In the genomic region with DNA sequence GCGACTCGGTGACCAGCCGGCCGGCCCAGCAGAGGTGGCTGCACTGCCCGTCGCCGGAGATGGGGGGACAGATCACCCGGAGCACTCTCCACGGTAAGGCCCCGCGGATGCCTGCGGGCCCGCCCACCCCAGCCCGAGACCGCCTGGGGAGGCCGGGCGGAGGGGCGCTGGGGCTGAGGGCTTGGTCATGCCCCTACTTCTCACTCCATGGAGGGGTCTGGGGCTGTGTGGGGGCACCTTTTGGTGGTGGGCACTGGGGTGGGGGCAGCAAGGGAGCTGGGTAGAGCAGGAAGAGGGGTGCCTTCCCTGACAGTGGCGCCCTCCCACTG, we compare ENCODE assay signal across 7 cellular contexts.
DNase-seq lines count a peak whose midpoint lies in the region; ATAC-seq, FAIRE-seq and TF ChIP-seq lines count a peak whose summit lies in the region.

No MANE protein-coding gene starts in this region.

- TF ChIP-seq EP300 in HepG2 (IDR thresholded peaks at IDR 0.05; ENCODE audit: low read depth in 2 of 2, low read length in 2 of 2) (no peak), HepG2 (CRISPR knock-in tag; IDR thresholded peaks at IDR 0.05; ENCODE audit: borderline replicate concordance) (no peak)

- in situ Hi-C loops in HepG2 (cut with HindIII; ENCODE audit: extremely low pct_ligation_motif_present, low pct_unique_long_range_greater_than_20kb): no loop called here

- peak overlapping the region; percentile 72 for H3K4me2 ChIP-seq in astrocyte (ENCODE audit: low read length)
- H3K4me2 ChIP-seq in HepG2 (ENCODE audit: low read depth, low read length): peak overlapping the region; percentile 57

- no peak overlapping the region for H3K4me3 ChIP-seq in astrocyte (ENCODE audit: insufficient read depth, low read depth, low read length)
- peak overlapping the region; percentile 16 to 48 (median 16); a peak in 2 of 6 replicates for H3K4me3 ChIP-seq in HepG2 (replicated peaks in 1 of 3; ENCODE audit: insufficient read depth in 1 of 3, low read depth in 2 of 3, low read length in 3 of 3)
- H3K4me3 ChIP-seq in stomach smooth muscle (ENCODE audit: low read length in 2 of 2): peak overlapping the region in 1 of 2 donors; percentile 64

- H3K9me3 ChIP-seq in astrocyte (ENCODE audit: insufficient read depth, low read depth, low read length) (peaks cover 22% of the 10 kb centered on the region), HepG2 (ENCODE audit: low read length) (no peaks in the 10 kb centered on the region), stomach smooth muscle (ENCODE audit: control insufficient read depth in 2 of 2, low read length in 2 of 2) (no peaks in the 10 kb centered on the region)

- H3K27me3 ChIP-seq in astrocyte (ENCODE audit: insufficient read depth, low read length) (peaks cover 58% of the 10 kb centered on the region), HepG2 (ENCODE audit: control insufficient read depth in 1 of 2, insufficient read depth in 2 of 2, low read length in 2 of 2) (peaks cover 16 to 80% of the 10 kb centered on the region in 2 experiments), stomach smooth muscle (ENCODE audit: control insufficient read depth in 1 of 2, insufficient read depth in 2 of 2, low read length in 2 of 2) (no peaks in the 10 kb centered on the region)

- H4K20me1 ChIP-seq in astrocyte (ENCODE audit: insufficient read depth, low read length) (peaks cover 10% of the 10 kb centered on the region), HepG2 (ENCODE audit: insufficient read depth, low read length) (no peaks in the 10 kb centered on the region)

- TF ChIP-seq POLR2A in HepG2 (IDR thresholded peaks at IDR 0.05; ENCODE audit: insufficient read depth in 1 of 2, low read depth in 2 of 2, low read length in 2 of 2): no peak

- peak overlapping the region; percentile 54 for H3K4me3 Mint-ChIP-seq in HFFc6
- H3K4me3 Mint-ChIP-seq in astrocyte (ENCODE audit: unreplicated experiment): peak overlapping the region; percentile 75

- TF ChIP-seq RAD21 in HepG2 (CRISPR knock-in tag; IDR thresholded peaks at IDR 0.05): no peak

- H3K4me1 Mint-ChIP-seq in HFFc6 (ENCODE audit: low read depth) (peaks cover 6% of the 10 kb centered on the region; the same call in 1 of the 2 replicates), astrocyte (ENCODE audit: low read depth, unreplicated experiment) (no peaks in the 10 kb centered on the region)

- WGBS in HepG2 (ENCODE audit: low lambda C conversion rate): no CpG with 5 or more reads among the region's 19 CpGs

- no peaks in the 10 kb centered on the region for H3K9me3 Mint-ChIP-seq in HFFc6
- peaks cover 2% of the 10 kb centered on the region for H3K9me3 Mint-ChIP-seq in astrocyte (ENCODE audit: unreplicated experiment)

- FAIRE-seq in astrocyte (lab: Jason Lieb, UNC): no peak
- FAIRE-seq in HepG2 (lab: Jason Lieb, UNC): no peak

- H3K36me3 Mint-ChIP-seq in HFFc6 (ENCODE audit: low read depth) (no peaks in the 10 kb centered on the region), astrocyte (ENCODE audit: low read depth, unreplicated experiment) (no peaks in the 10 kb centered on the region)

- ATAC-seq in HepG2: peak; percentile 22
- ATAC-seq in HG02981 (IDR thresholded peaks at IDR 0.05; ENCODE audit: unreplicated experiment): no peak
- no peak for ATAC-seq in HG02938 (IDR thresholded peaks at IDR 0.05; ENCODE audit: unreplicated experiment)

- no peak overlapping the region for H3K27ac Mint-ChIP-seq in HFFc6
- no peak overlapping the region for H3K27ac Mint-ChIP-seq in astrocyte (ENCODE audit: unreplicated experiment)

- intact Hi-C loops in HepG2 (cut with micrococcal nuclease; ENCODE audit: unreplicated experiment): no loop called here

- TF ChIP-seq CTCF in HFFc6 (IDR thresholded peaks at IDR 0.05) (0 out of 2 replicates have a peak, but pooled peaks have one; percentile 20), astrocyte (IDR thresholded peaks at IDR 0.05; ENCODE audit: insufficient read depth, low read depth, low read length) (no peak), HepG2 (CRISPR knock-in tag; IDR thresholded peaks at IDR 0.05) (no peak)

- CTCF ChIA-PET in HepG2 (lab: Yijun Ruan, JAX; ENCODE audit: low intra/inter-chr PET ratio, low total read pairs): no interaction called here

- no TSS peak for BruUV-seq in HepG2 (replicated peaks; lab: Mats Ljungman, UMichigan)

- H3K9ac ChIP-seq in astrocyte (ENCODE audit: low read length): no peak overlapping the region
- H3K9ac ChIP-seq in HepG2 (ENCODE audit: insufficient read depth, low read depth, low read length): no peak overlapping the region
- H3K9ac ChIP-seq in stomach smooth muscle (ENCODE audit: low read length in 2 of 2): peak overlapping the region; percentile 22 to 29

- H3K4me1 ChIP-seq in astrocyte (ENCODE audit: insufficient read depth, low read length) (peaks cover 4% of the 10 kb centered on the region), HepG2 (ENCODE audit: insufficient read depth, low read length) (peaks cover 13% of the 10 kb centered on the region), stomach smooth muscle (ENCODE audit: control insufficient read depth, insufficient read depth, low read length) (peaks cover 12% of the 10 kb centered on the region)

- no peak overlapping the region for H2AFZ ChIP-seq in astrocyte (ENCODE audit: low read depth, low read length)
- H2AFZ ChIP-seq in HepG2 (ENCODE audit: low read length): no peak overlapping the region

- H3K27me3 Mint-ChIP-seq in HFFc6 (ENCODE audit: insufficient read depth) (peaks cover 43% of the 10 kb centered on the region), astrocyte (ENCODE audit: low read depth, unreplicated experiment) (peaks cover 80% of the 10 kb centered on the region)

- H3K36me3 ChIP-seq in astrocyte (ENCODE audit: insufficient read depth, low read length): no peaks in the 10 kb centered on the region
- H3K36me3 ChIP-seq in HepG2 (replicated peaks in 1 of 2; ENCODE audit: control insufficient read depth in 1 of 2, insufficient read depth in 2 of 2, low read length in 2 of 2): no peaks in the 10 kb centered on the region
- H3K36me3 ChIP-seq in stomach smooth muscle (ENCODE audit: control insufficient read depth in 2 of 2, insufficient read depth in 2 of 2, low read length in 2 of 2): no peaks in the 10 kb centered on the region

- H3K27ac ChIP-seq in astrocyte (ENCODE audit: low read depth, low read length) (no peak overlapping the region), HepG2 (ENCODE audit: extremely low read length, insufficient read depth, low read length) (no peak overlapping the region), stomach smooth muscle (ENCODE audit: low read length) (no peak overlapping the region)

- DNase-seq in HFFc6 (no peak), astrocyte (ENCODE audit: low read depth) (no peak), HepG2 (ENCODE audit: low spot score) (no peak), NCI-H187 treated with DMSO at 0.1 percent for 48 hours (lab: John Stamatoyannopoulos, UW) (no peak)

- H3K79me2 ChIP-seq in astrocyte (ENCODE audit: insufficient read depth, low read length) (no peaks in the 10 kb centered on the region), HepG2 (ENCODE audit: insufficient read depth, low read length) (no peaks in the 10 kb centered on the region)

- POLR2A ChIA-PET in HepG2 (lab: Yijun Ruan, JAX): no interaction called here

TF ChIP-seq in HepG2, 621 proteins besides CTCF, POLR2A, EP300 and RAD21:
- no peak for TF ChIP-seq ZBTB7A (CRISPR knock-in tag; IDR thresholded peaks at IDR 0.05)
- TF ChIP-seq SMARCC2 (IDR thresholded peaks at IDR 0.05): no peak
- no peak for TF ChIP-seq ZMYM2 (CRISPR knock-in tag; IDR thresholded peaks at IDR 0.05)
- TF ChIP-seq, protein P1, sequence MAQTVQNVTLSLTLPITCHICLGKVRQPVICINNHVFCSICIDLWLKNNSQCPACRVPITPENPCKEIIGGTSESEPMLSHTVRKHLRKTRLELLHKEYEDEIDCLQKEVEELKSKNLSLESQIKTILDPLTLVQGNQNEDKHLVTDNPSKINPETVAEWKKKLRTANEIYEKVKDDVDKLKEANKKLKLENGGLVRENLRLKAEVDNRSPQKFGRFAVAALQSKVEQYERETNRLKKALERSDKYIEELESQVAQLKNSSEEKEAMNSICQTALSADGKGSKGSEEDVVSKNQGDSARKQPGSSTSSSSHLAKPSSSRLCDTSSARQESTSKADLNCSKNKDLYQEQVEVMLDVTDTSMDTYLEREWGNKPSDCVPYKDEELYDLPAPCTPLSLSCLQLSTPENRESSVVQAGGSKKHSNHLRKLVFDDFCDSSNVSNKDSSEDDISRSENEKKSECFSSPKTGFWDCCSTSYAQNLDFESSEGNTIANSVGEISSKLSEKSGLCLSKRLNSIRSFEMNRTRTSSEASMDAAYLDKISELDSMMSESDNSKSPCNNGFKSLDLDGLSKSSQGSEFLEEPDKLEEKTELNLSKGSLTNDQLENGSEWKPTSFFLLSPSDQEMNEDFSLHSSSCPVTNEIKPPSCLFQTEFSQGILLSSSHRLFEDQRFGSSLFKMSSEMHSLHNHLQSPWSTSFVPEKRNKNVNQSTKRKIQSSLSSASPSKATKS (CRISPR knock-in tag; IDR thresholded peaks at IDR 0.05): no peak
- no peak for TF ChIP-seq SMYD3 (CRISPR knock-in tag; IDR thresholded peaks at IDR 0.05)
- TF ChIP-seq, protein P2, sequence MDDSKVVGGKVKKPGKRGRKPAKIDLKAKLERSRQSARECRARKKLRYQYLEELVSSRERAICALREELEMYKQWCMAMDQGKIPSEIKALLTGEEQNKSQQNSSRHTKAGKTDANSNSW (CRISPR knock-in tag; IDR thresholded peaks at IDR 0.05; ENCODE audit: borderline replicate concordance): no peak
- TF ChIP-seq EHMT2 (IDR thresholded peaks at IDR 0.05; ENCODE audit: borderline replicate concordance, low read depth, low read length): no peak

Comparison
In these comparisons a context has a peak if more than half of its experiments do, and no peak if none do; other contexts are left out.
1. H3K9ac ChIP-seq: peak in stomach smooth muscle (2 of 2); none in astrocyte (single experiment) and HepG2 (single experiment).